Comparison of ENCODE assay signal across 1 cellular context in genomic region chr1:204959374-204959773, GRCh38.
TF ChIP-seq lines count a peak whose summit lies in the region.

No MANE protein-coding gene starts in this region.

TF ChIP-seq in GM23338, 12 proteins besides CTCF, POLR2A, EP300 and RAD21 (continued from another document):
- TF ChIP-seq ETS1 (IDR thresholded peaks at IDR 0.05) (no peak), ZNF331 (CRISPR knock-in tag; IDR thresholded peaks at IDR 0.05; ENCODE audit: low read depth) (no peak), EZH2 (IDR thresholded peaks at IDR 0.05; ENCODE audit: low read depth, unreplicated experiment) (no peak), REST (IDR thresholded peaks at IDR 0.05; ENCODE audit: unreplicated experiment) (no peak), JUNB (IDR thresholded peaks at IDR 0.05; ENCODE audit: unreplicated experiment) (no peak), POLR2AphosphoS5 (IDR thresholded peaks at IDR 0.05; ENCODE audit: low read depth) (no peak), CREB1 (CRISPR knock-in tag; IDR thresholded peaks at IDR 0.05; ENCODE audit: low read depth) (no peak), STAT1 (IDR thresholded peaks at IDR 0.05; ENCODE audit: unreplicated experiment) (no peak)
TF ChIP-seq in GM23338: peak in this region for 0.
